16 cellular contexts compared by ENCODE assay signal in the genomic region with DNA sequence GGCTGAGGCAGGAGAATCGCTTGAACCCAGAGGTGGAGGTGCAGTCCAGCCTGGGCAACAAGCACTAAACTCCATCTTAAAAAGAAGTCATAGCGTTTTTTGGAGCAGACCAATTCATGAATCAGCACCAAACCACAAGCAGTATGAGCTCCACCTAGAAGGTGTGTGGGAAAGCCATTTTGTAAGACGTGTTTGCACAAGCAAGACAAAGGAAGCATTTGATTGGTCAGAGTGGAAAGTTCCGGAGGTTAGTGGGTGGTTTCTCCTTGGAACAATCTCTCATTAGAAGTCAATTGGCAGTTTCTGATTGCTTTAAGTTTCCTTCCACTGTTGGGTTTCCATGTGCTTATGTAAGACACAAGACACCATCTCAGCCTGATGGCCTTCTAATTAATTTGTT.
"Had no signal": no experiment of that assay in that cellular context is flagged by ENCODE, and none has a peak within 500 bp of the region (broad histone marks: within the 10 kb centered on the region; RNA-seq: fewer than 3 reads in every experiment).

No MANE protein-coding gene starts in this region.

- H3K27me3 ChIP-seq: heart left ventricle, ovary had no signal

- H3K27ac ChIP-seq: heart left ventricle, ovary, thoracic aorta had no signal

- H3K4me3 ChIP-seq: heart left ventricle, ovary, thoracic aorta had no signal

- DNase-seq: activated CD4-positive, alpha-beta T cell treated with anti-CD3 and anti-CD28 coated beads, Interleukin-2, amount 10 ng/mL, durations not matched to agents 24 days and 14 days; activated naive CD4-positive, alpha-beta T cell treated with anti-CD3 and anti-CD28 coated beads for 36 hours; central memory CD4-positive, alpha-beta T cell; cortex of kidney; effector memory CD4-positive, alpha-beta T cell; foreskin fibroblast; heart left ventricle; kidney; left ventricle myocardium superior; ovary; stimulated activated CD4-positive, alpha-beta T cell treated with anti-CD3 and anti-CD28 coated beads, Interleukin-4, amount 100 ng/mL, for 4 hours; stimulated activated naive CD8-positive, alpha-beta T cell treated with anti-CD3 and anti-CD28 coated beads, Interleukin-15, amount 100 ng/mL, for 72 hours; T-cell; T1000 had no signal

- H3K36me3 ChIP-seq: heart left ventricle, ovary, thoracic aorta, WERI-Rb-1 had no signal

- H3K9me3 ChIP-seq: heart left ventricle, ovary, thoracic aorta had no signal

- ATAC-seq: heart left ventricle; left ventricle myocardium superior; stimulated activated naive CD8-positive, alpha-beta T cell treated with anti-CD3 and anti-CD28 coated beads, Interleukin-15, amount 100 ng/mL, for 72 hours; T-cell had no signal
